Comparison of ENCODE assay signal across 8 cellular contexts in genomic region chr6:109095036-109095820, GRCh38. TPM values are rescaled to one million over a fixed set of nuclear protein-coding genes. Genes with fewer than 3 reads are reported as not detected.
A peak's percentile ranks its signal among the peaks of the same experiment; 100 is the strongest.
DNase-seq lines count a peak whose midpoint lies in the region; ATAC-seq and TF ChIP-seq lines count a peak whose summit lies in the region.

Gene CEP57L1, plus strand, starts transcription at chr6:109095507. Its CDS starts 49,715 bp downstream, at chr6:109145222.

- peak within 1 kb of the TSS; percentile 92 for H3K9ac ChIP-seq in GM23248

- H3K4me1 ChIP-seq in GM23248 (ENCODE audit: insufficient read depth): peaks cover 20% of the 10 kb centered on the region

- no peaks in the 10 kb centered on the region for H3K9me3 Mint-ChIP-seq in activated T-helper 17 cell treated with anti-CD3 and anti-CD28 coated beads, Interleukin-2, amount 50 U/mL, for 72 hours
- H3K9me3 Mint-ChIP-seq in naive B cell: no peaks in the 10 kb centered on the region
- no peaks in the 10 kb centered on the region for H3K9me3 Mint-ChIP-seq in stimulated activated memory B cell treated with anti-CD40 and anti-IgM and Interleukin-4, amounts not matched to agents 10 μg/mL and 1 μg/mL and 100 μg/mL, for 72 hours

- peaks cover 16% of the 10 kb centered on the region; the same call in 1 of the 2 replicates for H3F3A ChIP-seq in GM23248 (ENCODE audit: insufficient read depth)

- WGBS in GM23248 (ENCODE audit: low coverage in 1 of 2, low lambda C conversion rate in 2 of 2, missing lambda C conversion rate in 2 of 2), 2 experiments: 1% methylated on average over 49 of the region's 49 CpGs

- H3K4me1 Mint-ChIP-seq in activated T-helper 17 cell treated with anti-CD3 and anti-CD28 coated beads, Interleukin-2, amount 50 U/mL, for 72 hours: peaks cover 33% of the 10 kb centered on the region
- H3K4me1 Mint-ChIP-seq in naive B cell: peaks cover 30 to 52% (median 43%) of the 10 kb centered on the region in 3 donors
- H3K4me1 Mint-ChIP-seq in stimulated activated memory B cell treated with anti-CD40 and anti-IgM and Interleukin-4, amounts not matched to agents 10 μg/mL and 1 μg/mL and 100 μg/mL, for 72 hours: peaks cover 54% of the 10 kb centered on the region

- H3K27ac ChIP-seq in GM23248 (peak within 1 kb of the TSS; percentile 98), RWPE1 (peak within 1 kb of the TSS; percentile 97)

- peak; percentile 79 for ATAC-seq in activated T-helper 17 cell treated with anti-CD3 and anti-CD28 coated beads, Interleukin-2, amount 50 U/mL, for 72 hours (replicated peaks)
- ATAC-seq in naive B cell (ENCODE audit: low read depth in 2 of 2): peak; percentile 71 to 72
- peak; percentile 88 for ATAC-seq in stimulated activated memory B cell treated with anti-CD40 and anti-IgM and Interleukin-4, amounts not matched to agents 10 μg/mL and 1 μg/mL and 100 μg/mL, for 72 hours

- H3K36me3 Mint-ChIP-seq in activated T-helper 17 cell treated with anti-CD3 and anti-CD28 coated beads, Interleukin-2, amount 50 U/mL, for 72 hours (ENCODE audit: low read depth): no peaks in the 10 kb centered on the region
- H3K36me3 Mint-ChIP-seq in naive B cell: peaks cover 0 to 6% of the 10 kb centered on the region in 2 donors
- peaks cover 12% of the 10 kb centered on the region for H3K36me3 Mint-ChIP-seq in stimulated activated memory B cell treated with anti-CD40 and anti-IgM and Interleukin-4, amounts not matched to agents 10 μg/mL and 1 μg/mL and 100 μg/mL, for 72 hours

- H3K4me3 Mint-ChIP-seq in activated T-helper 17 cell treated with anti-CD3 and anti-CD28 coated beads, Interleukin-2, amount 50 U/mL, for 72 hours: peak within 1 kb of the TSS; percentile 89
- H3K4me3 Mint-ChIP-seq in naive B cell: peak within 1 kb of the TSS; percentile 92 to 99 (median 96)
- peak within 1 kb of the TSS; percentile 98 for H3K4me3 Mint-ChIP-seq in stimulated activated memory B cell treated with anti-CD40 and anti-IgM and Interleukin-4, amounts not matched to agents 10 μg/mL and 1 μg/mL and 100 μg/mL, for 72 hours

- H3K36me3 ChIP-seq in GM23248 (ENCODE audit: low read depth): no peaks in the 10 kb centered on the region

- CTCF ChIA-PET in RWPE1 (lab: Yijun Ruan, JAX): interaction anchor here (0.5 kb wide), 1 partner anchor 524 kb away, joined by 3 read pairs; no protein-coding TSS in a partner anchor

- DNase-seq in EH (ENCODE audit: low read depth) (peak; percentile 96), GM23248 (peak; percentile 99), Kasumi-1 (lab: John Stamatoyannopoulos, UW) (peak; percentile 96 to 97), RWPE1 (ENCODE audit: low spot score) (peak; percentile 89), fibroblast of gingiva (ENCODE audit: low read depth) (peak; percentile 97), naive B cell (peak; percentile 95)

- POLR2A ChIA-PET in RWPE1 (lab: Yijun Ruan, JAX; ENCODE audit: low non-redundant PET): no interaction called here

- H2AFZ ChIP-seq in GM23248: peak within 1 kb of the TSS; percentile 83

- peak within 1 kb of the TSS; percentile 95 for H3K4me2 ChIP-seq in GM23248 (ENCODE audit: unreplicated experiment)

- peak within 1 kb of the TSS; percentile 91 for H3K4me3 ChIP-seq in GM23248

- peak within 1 kb of the TSS; percentile 97 for H3K27ac Mint-ChIP-seq in activated T-helper 17 cell treated with anti-CD3 and anti-CD28 coated beads, Interleukin-2, amount 50 U/mL, for 72 hours
- peak within 1 kb of the TSS; percentile 98 to 100 (median 99) for H3K27ac Mint-ChIP-seq in naive B cell
- peak within 1 kb of the TSS; percentile 98 for H3K27ac Mint-ChIP-seq in stimulated activated memory B cell treated with anti-CD40 and anti-IgM and Interleukin-4, amounts not matched to agents 10 μg/mL and 1 μg/mL and 100 μg/mL, for 72 hours

- H3K9me2 ChIP-seq in GM23248 (ENCODE audit: insufficient read depth): no peaks in the 10 kb centered on the region

- H3K27me3 ChIP-seq in GM23248 (replicated peaks; ENCODE audit: insufficient read depth): no peaks in the 10 kb centered on the region

- in situ Hi-C loops in GM23248 (cut with MboI): no loop called here

- no peaks in the 10 kb centered on the region for H3K9me3 ChIP-seq in GM23248 (ENCODE audit: low read depth)

- no peaks in the 10 kb centered on the region; the same call in 1 of the 2 replicates for H4K20me1 ChIP-seq in GM23248 (ENCODE audit: insufficient read depth)

- peaks cover 78% of the 10 kb centered on the region for H3K79me2 ChIP-seq in GM23248 (ENCODE audit: insufficient read depth)

- no peaks in the 10 kb centered on the region for H3K27me3 Mint-ChIP-seq in activated T-helper 17 cell treated with anti-CD3 and anti-CD28 coated beads, Interleukin-2, amount 50 U/mL, for 72 hours
- no peaks in the 10 kb centered on the region for H3K27me3 Mint-ChIP-seq in naive B cell
- no peaks in the 10 kb centered on the region for H3K27me3 Mint-ChIP-seq in stimulated activated memory B cell treated with anti-CD40 and anti-IgM and Interleukin-4, amounts not matched to agents 10 μg/mL and 1 μg/mL and 100 μg/mL, for 72 hours

- TF ChIP-seq CTCF in RWPE1 (conservative IDR thresholded peaks at IDR 0.05; ENCODE audit: low read depth): no peak

RNA-seq across cellular contexts. Expression of gene CEP57L1, which starts in this region (rescaled TPM):
- 18.1 and 20.6 TPM in 2 replicates for total RNA-seq in GM23248 (2014; rRNA removed; shearing (Covaris generic))
- polyA plus RNA-seq in GM23248 (2016; fragmentation: Nextera tagmentation; extraction: Ambion mirVana) (25.6 and 26.1 TPM in 2 replicates), naive B cell (ENCODE audit: low read depth in 6 of 6) (10 to 100 TPM in 2 of 6 donors, 1 to 10 TPM in 4; 6.7 to 14.3 (median 9.5) TPM)
- 10 to 100 TPM; 20.9 to 21.8 TPM for total RNA-seq in activated T-helper 17 cell treated with anti-CD3 and anti-CD28 coated beads, Interleukin-2, amount 50 U/mL, for 72 hours

Comparison
In these comparisons a context has a peak if more than half of its experiments do, and no peak if none do; other contexts are left out.
1. Peak in every context shown above with its lines: DNase-seq, ATAC-seq, H3K4me3 ChIP-seq and H3K27ac ChIP-seq.